In genomic region chr1:158087320-158087927, GRCh38 we compare ENCODE assay signal across 9 cellular contexts.
DNase-seq lines count a peak whose midpoint lies in the region; ATAC-seq, FAIRE-seq and TF ChIP-seq lines count a peak whose summit lies in the region.
"Had no signal": no experiment of that assay in that cellular context is flagged by ENCODE, and none has a peak within 500 bp of the region (broad histone marks: within the 10 kb centered on the region; RNA-seq: fewer than 3 reads in every experiment).

No MANE protein-coding gene starts in this region.

- peak overlapping the region; percentile 23 for H3K27ac Mint-ChIP-seq in chondrocyte (ENCODE audit: unreplicated experiment)

- no peak overlapping the region for H3K4me3 Mint-ChIP-seq in chondrocyte (ENCODE audit: unreplicated experiment)

- no peaks in the 10 kb centered on the region for H3K79me2 ChIP-seq in HepG2 (ENCODE audit: insufficient read depth, low read length)

- intact Hi-C loops in HepG2 (cut with micrococcal nuclease; ENCODE audit: unreplicated experiment): loop anchor here (1.0 kb wide), 1 partner anchor 95 kb away; no protein-coding TSS in a partner anchor

- TF ChIP-seq EP300 in HepG2 (IDR thresholded peaks at IDR 0.05; ENCODE audit: low read depth in 2 of 2, low read length in 2 of 2) (no peak), HepG2 (CRISPR knock-in tag; IDR thresholded peaks at IDR 0.05; ENCODE audit: borderline replicate concordance) (no peak), suprapubic skin (IDR thresholded peaks at IDR 0.05) (no peak)

- no peaks in the 10 kb centered on the region for H3K9me3 Mint-ChIP-seq in chondrocyte (ENCODE audit: low read depth)

- ATAC-seq in HG03442 (IDR thresholded peaks at IDR 0.05; ENCODE audit: unreplicated experiment): peak; percentile 79
- ATAC-seq in HepG2: peak; percentile 98
- no peak for ATAC-seq in HG02678 (IDR thresholded peaks at IDR 0.05; ENCODE audit: unreplicated experiment)

- BruUV-seq in HepG2 (replicated peaks; lab: Mats Ljungman, UMichigan): no TSS peak

- peaks cover 0 to 22% (median 0%) of the 10 kb centered on the region in 3 donors for H3K36me3 ChIP-seq in Peyer's patch
- H3K36me3 ChIP-seq in HepG2 (replicated peaks in 1 of 2; ENCODE audit: control insufficient read depth in 1 of 2, insufficient read depth in 2 of 2, low read length in 2 of 2): no peaks in the 10 kb centered on the region
- H3K36me3 ChIP-seq in suprapubic skin: peaks cover 81% of the 10 kb centered on the region

- H3K9ac ChIP-seq in HepG2 (ENCODE audit: insufficient read depth, low read depth, low read length): no peak overlapping the region

- H3K4me1 ChIP-seq in Peyer's patch (no peaks in the 10 kb centered on the region), HepG2 (ENCODE audit: insufficient read depth, low read length) (no peaks in the 10 kb centered on the region), suprapubic skin (no peaks in the 10 kb centered on the region)

- no peak overlapping the region for H3K27ac ChIP-seq in Peyer's patch
- no peak overlapping the region for H3K27ac ChIP-seq in HepG2 (ENCODE audit: extremely low read length, insufficient read depth, low read length)
- H3K27ac ChIP-seq in suprapubic skin: no peak overlapping the region
- H3K27ac ChIP-seq: epithelial cell of prostate had no signal

- peak; percentile 54 to 55 for DNase-seq in activated T-cell treated with anti-CD3 and anti-CD28 coated beads, Interleukin-2, amount 50 U/mL, for 48 hours
- DNase-seq in activated T-cell treated with anti-CD3 and anti-CD28 coated beads for 4 hours: no peak
- DNase-seq in Peyer's patch: peak in 2 of 3 donors; percentile 50 to 78
- DNase-seq in chondrocyte (ENCODE audit: low spot score): no peak
- DNase-seq in HepG2 (ENCODE audit: low spot score): peak; percentile 80
- DNase-seq in suprapubic skin (ENCODE audit: low spot score in 2 of 2): no peak

- CTCF ChIA-PET in HepG2 (lab: Yijun Ruan, JAX; ENCODE audit: low intra/inter-chr PET ratio, low total read pairs): interaction anchor here (1.1 to 1.8 kb wide), 3 partner anchors 35 to 124 kb away, joined by 3 to 25 read pairs (median 8); partner anchors contain the start of gene KIRREL1

- TF ChIP-seq CTCF in Peyer's patch (IDR thresholded peaks at IDR 0.05) (peak; percentile 43 to 78 (median 72)), chondrocyte (IDR thresholded peaks at IDR 0.05) (peak; percentile 99), HepG2 (CRISPR knock-in tag; IDR thresholded peaks at IDR 0.05) (peak; percentile 76), suprapubic skin (IDR thresholded peaks at IDR 0.05) (peak; percentile 53 to 64)

- peak; percentile 59 for TF ChIP-seq RAD21 in HepG2 (CRISPR knock-in tag; IDR thresholded peaks at IDR 0.05)

- H2AFZ ChIP-seq in HepG2 (ENCODE audit: low read length): no peak overlapping the region

- H3K9me3 ChIP-seq in Peyer's patch (no peaks in the 10 kb centered on the region), HepG2 (ENCODE audit: low read length) (no peaks in the 10 kb centered on the region), suprapubic skin (no peaks in the 10 kb centered on the region)

- peaks cover 5% of the 10 kb centered on the region for H3K4me1 Mint-ChIP-seq in chondrocyte (ENCODE audit: low read depth)

- TF ChIP-seq POLR2A in Peyer's patch (IDR thresholded peaks at IDR 0.05) (no peak), HepG2 (IDR thresholded peaks at IDR 0.05; ENCODE audit: insufficient read depth in 1 of 2, low read depth in 2 of 2, low read length in 2 of 2) (no peak), suprapubic skin (IDR thresholded peaks at IDR 0.05) (no peak)

- H3K27me3 ChIP-seq in Peyer's patch: no peaks in the 10 kb centered on the region
- no peaks in the 10 kb centered on the region for H3K27me3 ChIP-seq in HepG2 (ENCODE audit: control insufficient read depth in 1 of 2, insufficient read depth in 2 of 2, low read length in 2 of 2)
- no peaks in the 10 kb centered on the region for H3K27me3 ChIP-seq in suprapubic skin

- no peak overlapping the region for H3K4me2 ChIP-seq in HepG2 (ENCODE audit: low read depth, low read length)

- H3K4me3 ChIP-seq in Peyer's patch (no peak overlapping the region), HepG2 (replicated peaks in 1 of 3; ENCODE audit: insufficient read depth in 1 of 3, low read depth in 2 of 3, low read length in 3 of 3) (no peak overlapping the region), suprapubic skin (no peak overlapping the region)

- peak; percentile 87 for FAIRE-seq in HepG2 (lab: Jason Lieb, UNC)

- POLR2A ChIA-PET in HepG2 (lab: Yijun Ruan, JAX): no interaction called here

- no peaks in the 10 kb centered on the region for H3K27me3 Mint-ChIP-seq in chondrocyte (ENCODE audit: low read depth)

- WGBS in HepG2 (ENCODE audit: low lambda C conversion rate): 48% methylated on average over 8 of the region's 9 CpGs
- 79% methylated on average over 9 of the region's 9 CpGs for WGBS in suprapubic skin

- peaks cover 46% of the 10 kb centered on the region for H3K36me3 Mint-ChIP-seq in chondrocyte (ENCODE audit: low read depth)

- H4K20me1 ChIP-seq in HepG2 (ENCODE audit: insufficient read depth, low read length): no peaks in the 10 kb centered on the region

- in situ Hi-C loops in HepG2 (cut with HindIII; ENCODE audit: extremely low pct_ligation_motif_present, low pct_unique_long_range_greater_than_20kb): loop anchor here (10.0 kb wide), 2 partner anchors 93 to 123 kb away; partner anchors contain the start of gene KIRREL1

TF ChIP-seq in HepG2, 621 proteins besides CTCF, POLR2A, EP300 and RAD21:
- TF ChIP-seq, protein P1, sequence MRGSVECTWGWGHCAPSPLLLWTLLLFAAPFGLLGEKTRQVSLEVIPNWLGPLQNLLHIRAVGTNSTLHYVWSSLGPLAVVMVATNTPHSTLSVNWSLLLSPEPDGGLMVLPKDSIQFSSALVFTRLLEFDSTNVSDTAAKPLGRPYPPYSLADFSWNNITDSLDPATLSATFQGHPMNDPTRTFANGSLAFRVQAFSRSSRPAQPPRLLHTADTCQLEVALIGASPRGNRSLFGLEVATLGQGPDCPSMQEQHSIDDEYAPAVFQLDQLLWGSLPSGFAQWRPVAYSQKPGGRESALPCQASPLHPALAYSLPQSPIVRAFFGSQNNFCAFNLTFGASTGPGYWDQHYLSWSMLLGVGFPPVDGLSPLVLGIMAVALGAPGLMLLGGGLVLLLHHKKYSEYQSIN (CRISPR knock-in tag; IDR thresholded peaks at IDR 0.05; ENCODE audit: borderline replicate concordance): no peak
- TF ChIP-seq MEIS2 (CRISPR knock-in tag; IDR thresholded peaks at IDR 0.05): no peak
- TF ChIP-seq ZNF282 (IDR thresholded peaks at IDR 0.05; ENCODE audit: partially characterized antibody): no peak
- TF ChIP-seq TBL1XR1 (IDR thresholded peaks at IDR 0.05; ENCODE audit: borderline replicate concordance, low read length, partially characterized antibody): no peak
- TF ChIP-seq XRCC5 (optimal IDR thresholded peaks at IDR 0.05; ENCODE audit: low read length): peak; percentile 92
- TF ChIP-seq ISL2 (CRISPR knock-in tag; IDR thresholded peaks at IDR 0.05): no peak
- no peak for TF ChIP-seq ZNF205 (CRISPR knock-in tag; IDR thresholded peaks at IDR 0.05)
- TF ChIP-seq ZSCAN29 (CRISPR knock-in tag; conservative IDR thresholded peaks at IDR 0.05): no peak
- no peak for TF ChIP-seq MTERF4 (CRISPR knock-in tag; IDR thresholded peaks at IDR 0.05)
- no peak for TF ChIP-seq SKI (IDR thresholded peaks at IDR 0.05; ENCODE audit: partially characterized antibody)
- TF ChIP-seq STAG1 (CRISPR knock-in tag; IDR thresholded peaks at IDR 0.05): peak; percentile 63
- peak; percentile 66 for TF ChIP-seq SMC3 (IDR thresholded peaks at IDR 0.05; ENCODE audit: low read length)
- TF ChIP-seq ZNF234 (CRISPR knock-in tag; conservative IDR thresholded peaks at IDR 0.05): no peak
- TF ChIP-seq ZNF878 (CRISPR knock-in tag; IDR thresholded peaks at IDR 0.05): no peak
- TF ChIP-seq, protein P2, sequence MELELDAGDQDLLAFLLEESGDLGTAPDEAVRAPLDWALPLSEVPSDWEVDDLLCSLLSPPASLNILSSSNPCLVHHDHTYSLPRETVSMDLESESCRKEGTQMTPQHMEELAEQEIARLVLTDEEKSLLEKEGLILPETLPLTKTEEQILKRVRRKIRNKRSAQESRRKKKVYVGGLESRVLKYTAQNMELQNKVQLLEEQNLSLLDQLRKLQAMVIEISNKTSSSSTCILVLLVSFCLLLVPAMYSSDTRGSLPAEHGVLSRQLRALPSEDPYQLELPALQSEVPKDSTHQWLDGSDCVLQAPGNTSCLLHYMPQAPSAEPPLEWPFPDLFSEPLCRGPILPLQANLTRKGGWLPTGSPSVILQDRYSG (CRISPR knock-in tag; IDR thresholded peaks at IDR 0.05): no peak

Comparison
In these comparisons a context has a peak if more than half of its experiments do, and no peak if none do; other contexts are left out.
1. DNase-seq: peak in activated T-cell treated with anti-CD3 and anti-CD28 coated beads, Interleukin-2, amount 50 U/mL, for 48 hours (2 of 2), Peyer's patch (2 of 3) and HepG2 (single experiment); none in activated T-cell treated with anti-CD3 and anti-CD28 coated beads for 4 hours (single experiment), chondrocyte (single experiment) and suprapubic skin (0 of 2).
2. Peak in every context shown above with its lines, with median percentiles within 50 percentile points of each other: CTCF ChIP-seq.